8 cellular contexts compared by ENCODE assay signal in genomic region chr16:85028638-85029412, GRCh38. TPM values are rescaled to one million over a fixed set of nuclear protein-coding genes. Genes with fewer than 3 reads are reported as not detected.
A peak's percentile ranks its signal among the peaks of the same experiment; 100 is the strongest.
DNase-seq lines count a peak whose midpoint lies in the region; ATAC-seq and TF ChIP-seq lines count a peak whose summit lies in the region.

No MANE protein-coding gene starts in this region.

- intact Hi-C loops in right cardiac atrium (cut with DNase I) = no loop called here

- WGBS in right cardiac atrium = 33% methylated on average over 17 of the region's 17 CpGs

- DNase-seq in NCI-H82 (lab: John Stamatoyannopoulos, UW) = peak; percentile 35
- no peak for DNase-seq in NCI-H82 treated with DMSO at 0.1 percent for 48 hours (lab: John Stamatoyannopoulos, UW; ENCODE audit: unreplicated experiment)
- DNase-seq in RWPE1 (ENCODE audit: low spot score) = peak; percentile 80
- DNase-seq in right cardiac atrium = peak; percentile 47 to 72 (median 54)
- DNase-seq in stimulated activated CD4-positive, alpha-beta T cell treated with anti-CD3 and anti-CD28 coated beads, Interleukin-12 subunit alpha, Interleukin-12 subunit beta, amount 100 ng/mL, for 48 hours (ENCODE audit: low read depth in 2 of 3, low spot score in 1 of 3) = peak; percentile 61 to 69 (median 64)

- H3K9me3 ChIP-seq in right cardiac atrium (ENCODE audit: control insufficient read depth, low read length) = no peaks in the 10 kb centered on the region

- H3K27ac ChIP-seq in RWPE1 (peak overlapping the region; percentile 76), right cardiac atrium (ENCODE audit: low read length) (no peak overlapping the region)

- CTCF ChIA-PET in RWPE1 (lab: Yijun Ruan, JAX) = no interaction called here

- no peaks in the 10 kb centered on the region for H3K9me3 Mint-ChIP-seq in activated naive CD8-positive, alpha-beta T cell (ENCODE audit: low read depth)

- POLR2A ChIA-PET in RWPE1 (lab: Yijun Ruan, JAX; ENCODE audit: low non-redundant PET) = interaction anchor here (0.5 to 0.6 kb wide), 2 partner anchors 55 to 170 kb away, joined by 3 read pairs; no protein-coding TSS in a partner anchor

- peaks cover 40% of the 10 kb centered on the region for H3K4me1 Mint-ChIP-seq in activated naive CD8-positive, alpha-beta T cell (ENCODE audit: low read depth)

- no peaks in the 10 kb centered on the region for H3K27me3 ChIP-seq in right cardiac atrium (ENCODE audit: control insufficient read depth, insufficient read depth)

- peak overlapping the region; percentile 95 for H3K27ac Mint-ChIP-seq in activated naive CD8-positive, alpha-beta T cell

- no peaks in the 10 kb centered on the region for H3K27me3 Mint-ChIP-seq in activated naive CD8-positive, alpha-beta T cell

- H3K4me3 ChIP-seq in right cardiac atrium (ENCODE audit: low read length) = peak overlapping the region; percentile 81

- TF ChIP-seq CTCF in RWPE1 (conservative IDR thresholded peaks at IDR 0.05; ENCODE audit: low read depth) = no peak

- peak overlapping the region; percentile 93 for H3K4me3 Mint-ChIP-seq in activated naive CD8-positive, alpha-beta T cell

- peak; percentile 22 to 72 for ATAC-seq in right cardiac atrium
- no peak for ATAC-seq in HG02763 (IDR thresholded peaks at IDR 0.05; ENCODE audit: unreplicated experiment)
- no peak for ATAC-seq in HG03571 (IDR thresholded peaks at IDR 0.05; ENCODE audit: unreplicated experiment)

- H3K36me3 Mint-ChIP-seq in activated naive CD8-positive, alpha-beta T cell = peaks cover 5% of the 10 kb centered on the region

- peaks cover 2% of the 10 kb centered on the region for H3K4me1 ChIP-seq in right cardiac atrium (ENCODE audit: control insufficient read depth, insufficient read depth, low read length)

RNA-seq across cellular contexts. Expression of gene KIAA0513, which starts 1.2 kb away (rescaled TPM):
- 10 to 100 TPM; 10.9 to 13.5 (median 12.6) TPM for total RNA-seq in right cardiac atrium
- polyA plus RNA-seq in right cardiac atrium = 6.7 TPM

RNA-seq across cellular contexts. Expression of gene ZDHHC7, which starts 17.5 kb away (rescaled TPM):
- 10 to 100 TPM; 33.1 to 39.2 (median 36.8) TPM for total RNA-seq in right cardiac atrium
- 19.4 TPM for polyA plus RNA-seq in right cardiac atrium

Comparison
In these comparisons a context has a peak if more than half of its experiments do, and no peak if none do; other contexts are left out.
1. ATAC-seq: peak in right cardiac atrium (2 of 2); none in HG02763 (single experiment) and HG03571 (single experiment).